ENCODE assay signal across 8 cellular contexts in the genomic region with DNA sequence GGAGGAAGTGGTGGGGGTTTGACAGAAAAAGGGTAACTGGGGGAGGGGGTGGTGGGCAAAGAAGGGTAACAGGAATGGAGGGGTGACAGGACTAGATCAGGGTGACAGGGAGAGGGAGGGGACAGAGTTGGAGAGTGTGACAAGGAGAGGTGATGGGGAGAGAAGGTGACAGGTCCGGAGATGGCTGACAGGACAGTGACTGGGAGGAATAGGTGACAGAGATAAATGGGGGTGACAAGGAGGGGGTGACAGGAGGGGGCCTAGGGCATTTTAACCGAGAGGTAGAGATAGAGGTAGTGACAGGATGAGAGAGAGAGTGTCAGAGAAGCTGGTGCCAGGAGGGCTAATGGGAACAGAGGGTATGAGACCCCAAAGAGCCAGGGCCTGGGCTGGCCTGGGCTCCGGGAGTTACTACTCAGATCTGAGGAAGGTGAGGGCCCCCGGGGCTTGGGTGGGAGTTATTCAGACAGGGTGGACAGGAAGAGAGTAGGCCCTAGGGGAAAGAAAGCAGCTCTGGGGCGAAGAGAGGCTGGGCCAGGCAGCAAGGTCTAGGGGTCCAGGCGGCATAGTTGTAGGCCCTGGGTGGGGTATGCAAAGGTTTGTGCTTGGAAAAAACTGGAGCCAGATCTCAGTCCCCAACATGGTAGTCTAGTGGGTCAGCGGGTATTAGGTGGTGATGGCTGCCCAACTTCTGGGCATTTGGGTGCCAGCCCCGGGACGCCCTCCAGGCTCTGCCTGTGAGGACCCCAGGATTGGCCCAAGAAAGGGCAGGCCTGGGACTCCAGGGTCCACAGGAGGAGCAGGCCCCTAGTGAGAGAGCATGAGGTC. TPM values are rescaled to one million over a fixed set of nuclear protein-coding genes. Genes with fewer than 3 reads are reported as not detected.
A peak's percentile ranks its signal among the peaks of the same experiment; 100 is the strongest.
DNase-seq lines count a peak whose midpoint lies in the region; ATAC-seq and TF ChIP-seq lines count a peak whose summit lies in the region.

No MANE protein-coding gene starts in this region.

- no peak for ATAC-seq in activated B cell treated with CpG ODN at 0.5 μM for 24 hours (ENCODE audit: low read depth)
- no peak for ATAC-seq in stimulated activated memory B cell treated with anti-CD40 and anti-IgM and Interleukin-4, amounts not matched to agents 10 μg/mL and 1 μg/mL and 100 μg/mL, for 72 hours
- no peak for ATAC-seq in GM18498 (IDR thresholded peaks at IDR 0.05; ENCODE audit: unreplicated experiment)

- DNase-seq in NCI-H2171 treated with DMSO at 0.1 percent for 48 hours (lab: John Stamatoyannopoulos, UW) (peak; percentile 44), NCI-H2171 (lab: John Stamatoyannopoulos, UW) (no peak), activated B cell treated with CpG ODN at 0.5 μM for 24 hours (peak; percentile 34), immature natural killer cell (no peak), amygdala (lab: John Stamatoyannopoulos, UW) (no peak)

- no peak for TF ChIP-seq CTCF in activated B cell treated with CpG ODN at 0.5 μM for 24 hours (IDR thresholded peaks at IDR 0.05)

- peak overlapping the region; percentile 35 for H3K4me3 ChIP-seq in iPS-11a (ENCODE audit: low read depth, low read length)

- H3K27ac Mint-ChIP-seq in activated B cell treated with CpG ODN at 0.5 μM for 24 hours (peak overlapping the region; percentile 94), immature natural killer cell (peak overlapping the region in 2 of 6 donors; percentile 97 to 99)
- no peak overlapping the region for H3K27ac Mint-ChIP-seq in stimulated activated memory B cell treated with anti-CD40 and anti-IgM and Interleukin-4, amounts not matched to agents 10 μg/mL and 1 μg/mL and 100 μg/mL, for 72 hours

- no peaks in the 10 kb centered on the region for H3K9me3 Mint-ChIP-seq in activated B cell treated with CpG ODN at 0.5 μM for 24 hours
- H3K9me3 Mint-ChIP-seq in stimulated activated memory B cell treated with anti-CD40 and anti-IgM and Interleukin-4, amounts not matched to agents 10 μg/mL and 1 μg/mL and 100 μg/mL, for 72 hours = no peaks in the 10 kb centered on the region
- H3K9me3 Mint-ChIP-seq in immature natural killer cell = no peaks in the 10 kb centered on the region

- CTCF ChIA-PET in activated B cell treated with CpG ODN at 0.5 μM for 24 hours (lab: Charles Lee) = interaction anchor here (0.6 to 2.2 kb wide), 3 partner anchors 10 to 161 kb away, joined by 3 to 22 read pairs (median 4); no protein-coding TSS in a partner anchor

- intact Hi-C loops in activated B cell treated with CpG ODN at 0.5 μM for 24 hours (cut with micrococcal nuclease) = no loop called here

- POLR2A ChIA-PET in activated B cell treated with CpG ODN at 0.5 μM for 24 hours (lab: Charles Lee) = interaction anchor here (0.6 to 3.0 kb wide), 16 partner anchors 8 to 1194 kb away, joined by 3 to 55 read pairs (median 3); a partner anchor contains a TSS

- H3K36me3 Mint-ChIP-seq in activated B cell treated with CpG ODN at 0.5 μM for 24 hours (ENCODE audit: low read depth) (peaks cover 24% of the 10 kb centered on the region), immature natural killer cell (peaks cover 0 to 2% (median 0%) of the 10 kb centered on the region in 3 donors)
- H3K36me3 Mint-ChIP-seq in stimulated activated memory B cell treated with anti-CD40 and anti-IgM and Interleukin-4, amounts not matched to agents 10 μg/mL and 1 μg/mL and 100 μg/mL, for 72 hours = peaks cover 22% of the 10 kb centered on the region

- H3K4me1 Mint-ChIP-seq in activated B cell treated with CpG ODN at 0.5 μM for 24 hours = peaks cover 31% of the 10 kb centered on the region
- H3K4me1 Mint-ChIP-seq in stimulated activated memory B cell treated with anti-CD40 and anti-IgM and Interleukin-4, amounts not matched to agents 10 μg/mL and 1 μg/mL and 100 μg/mL, for 72 hours = peaks cover 29% of the 10 kb centered on the region
- peaks cover 3 to 22% of the 10 kb centered on the region in 2 donors for H3K4me1 Mint-ChIP-seq in immature natural killer cell

- H3K4me3 Mint-ChIP-seq in activated B cell treated with CpG ODN at 0.5 μM for 24 hours = peak overlapping the region; percentile 88
- H3K4me3 Mint-ChIP-seq in stimulated activated memory B cell treated with anti-CD40 and anti-IgM and Interleukin-4, amounts not matched to agents 10 μg/mL and 1 μg/mL and 100 μg/mL, for 72 hours = peak overlapping the region; percentile 90
- H3K4me3 Mint-ChIP-seq in immature natural killer cell = peak overlapping the region in 2 of 5 donors; percentile 90 to 95

- H3K27me3 Mint-ChIP-seq in activated B cell treated with CpG ODN at 0.5 μM for 24 hours (no peaks in the 10 kb centered on the region), immature natural killer cell (ENCODE audit: low read depth in 3 of 3) (peaks cover 3 to 12% (median 5%) of the 10 kb centered on the region in 3 donors)
- no peaks in the 10 kb centered on the region for H3K27me3 Mint-ChIP-seq in stimulated activated memory B cell treated with anti-CD40 and anti-IgM and Interleukin-4, amounts not matched to agents 10 μg/mL and 1 μg/mL and 100 μg/mL, for 72 hours

RNA-seq across cellular contexts. Expression of a gene that starts 0.7 kb away (rescaled TPM):
- total RNA-seq in activated B cell treated with CpG ODN at 0.5 μM for 24 hours = 85.4 and 96.5 TPM in 2 replicates
- 1 to 10 TPM in 1 of 3 donors, under 1 TPM in 1, not detected in 1; 0.52 to 2.9 TPM for polyA plus RNA-seq in immature natural killer cell

RNA-seq across cellular contexts. Expression of a gene that starts 14.8 kb away (rescaled TPM):
- 47.9 and 48.1 TPM in 2 replicates for total RNA-seq in activated B cell treated with CpG ODN at 0.5 μM for 24 hours
- polyA plus RNA-seq in immature natural killer cell = 1 to 10 TPM in 2 of 3 donors, under 1 TPM in 1; 0.24 to 3.4 (median 2.3) TPM

RNA-seq across cellular contexts. Expression of a gene that starts 27.3 kb away (rescaled TPM):
- total RNA-seq in activated B cell treated with CpG ODN at 0.5 μM for 24 hours = 38.2 and 38.6 TPM in 2 replicates
- 10 to 100 TPM; 14.2 to 28.3 (median 22.3) TPM for polyA plus RNA-seq in immature natural killer cell

RNA-seq across cellular contexts. Expression of a gene that starts 32.2 kb away (rescaled TPM):
- total RNA-seq in activated B cell treated with CpG ODN at 0.5 μM for 24 hours = 0.20 and 0.33 TPM in 2 replicates
- polyA plus RNA-seq in immature natural killer cell = under 1 TPM in 1 of 3 donors, not detected in 2; 0.16 TPM

RNA-seq across cellular contexts. Expression of a gene that starts 32.7 kb away (rescaled TPM):
- total RNA-seq in activated B cell treated with CpG ODN at 0.5 μM for 24 hours = 22.7 and 25.9 TPM in 2 replicates
- polyA plus RNA-seq in immature natural killer cell = 10 to 100 TPM; 17.4 to 27.3 (median 26.0) TPM

Comparison
In these comparisons a context has a peak if more than half of its experiments do, and no peak if none do; other contexts are left out.
1. DNase-seq: peak in NCI-H2171 treated with DMSO at 0.1 percent for 48 hours (single experiment) and activated B cell treated with CpG ODN at 0.5 μM for 24 hours (single experiment); none in NCI-H2171 (single experiment), immature natural killer cell (0 of 3) and amygdala (0 of 56).